5 cellular contexts compared by ENCODE assay signal in genomic region chr4:27387706-27388105, GRCh38.
"Had no signal": no experiment of that assay in that cellular context is flagged by ENCODE, and none has a peak within 500 bp of the region (broad histone marks: within the 10 kb centered on the region; RNA-seq: fewer than 3 reads in every experiment).

No MANE protein-coding gene starts in this region.

- H3K27ac ChIP-seq: HL-60 had no signal

- H2AFZ ChIP-seq: GM23338 had no signal

- ATAC-seq: GM23338, HepG2 had no signal

- H3K4me2 ChIP-seq: GM23338 had no signal

- DNase-seq: H9, HCEC 1CT had no signal

- H3K4me3 ChIP-seq: GM23338 had no signal
